ENCODE assay signal across 9 cellular contexts in genomic region chr18:51149605-51150429, GRCh38. TPM values are rescaled to one million over a fixed set of nuclear protein-coding genes. Genes with fewer than 3 reads are reported as not detected.
DNase-seq lines count a peak whose midpoint lies in the region; TF ChIP-seq lines count a peak whose summit lies in the region.
"Had no signal": no experiment of that assay in that cellular context is flagged by ENCODE, and none has a peak within 500 bp of the region (broad histone marks: within the 10 kb centered on the region; RNA-seq: fewer than 3 reads in every experiment).

No MANE protein-coding gene starts in this region.

- no peaks in the 10 kb centered on the region for H3K9me3 Mint-ChIP-seq in activated naive CD4-positive, alpha-beta T cell treated with anti-CD3 and anti-CD28 coated beads for 36 hours

- H3K27ac ChIP-seq in substantia nigra (ENCODE audit: low read depth, low read length, poor library complexity, severe bottlenecking): no peak overlapping the region

- no peak overlapping the region for H3K4me3 Mint-ChIP-seq in activated naive CD4-positive, alpha-beta T cell treated with anti-CD3 and anti-CD28 coated beads for 36 hours

- intact Hi-C loops in activated naive CD4-positive, alpha-beta T cell treated with anti-CD3 and anti-CD28 coated beads for 36 hours (cut with micrococcal nuclease): loop anchor here (5.0 kb wide), 1 partner anchor 178 kb away; no protein-coding TSS in a partner anchor

- CTCF ChIA-PET in activated naive CD4-positive, alpha-beta T cell treated with anti-CD3 and anti-CD28 coated beads for 36 hours (lab: Charles Lee): interaction anchor here (0.6 to 1.2 kb wide), 8 partner anchors 10 to 330 kb away, joined by 3 to 6 read pairs (median 3); no protein-coding TSS in a partner anchor

- DNase-seq in activated naive CD4-positive, alpha-beta T cell treated with anti-CD3 and anti-CD28 coated beads for 36 hours: peak; percentile 57
- DNase-seq in activated naive CD4-positive, alpha-beta T cell treated with anti-CD3 and anti-CD28 coated beads, Interleukin-2, amount 50 U/mL, for 16 hours: no peak
- DNase-seq in SK-N-DZ (ENCODE audit: low spot score): peak; percentile 45
- peak; percentile 69 for DNase-seq in fibroblast of mammary gland (ENCODE audit: low read depth)
- DNase-seq in stimulated activated CD4-positive, alpha-beta T cell treated with anti-CD3 and anti-CD28 coated beads, Interleukin-4, amount 100 ng/mL, for 24 hours: peak; percentile 22
- DNase-seq in medulla oblongata (ENCODE audit: extremely low spot score): no peak
- DNase-seq in substantia nigra (lab: John Stamatoyannopoulos, UW): no peak
- DNase-seq in globus pallidus (ENCODE audit: low spot score): no peak
- DNase-seq: CD4-positive, alpha-beta memory T cell had no signal

- H3K4me3 ChIP-seq in fibroblast of mammary gland (ENCODE audit: control insufficient read depth, low read depth, low read length): no peak overlapping the region

- no peaks in the 10 kb centered on the region for H3K36me3 Mint-ChIP-seq in activated naive CD4-positive, alpha-beta T cell treated with anti-CD3 and anti-CD28 coated beads for 36 hours (ENCODE audit: low read depth)
- H3K36me3 Mint-ChIP-seq: CD4-positive, alpha-beta memory T cell had no signal

- peak overlapping the region; percentile 68 for H3K27ac Mint-ChIP-seq in activated naive CD4-positive, alpha-beta T cell treated with anti-CD3 and anti-CD28 coated beads for 36 hours

- H3K4me1 Mint-ChIP-seq in activated naive CD4-positive, alpha-beta T cell treated with anti-CD3 and anti-CD28 coated beads for 36 hours (ENCODE audit: low read depth): peaks cover 46% of the 10 kb centered on the region

- no peaks in the 10 kb centered on the region for H3K27me3 Mint-ChIP-seq in activated naive CD4-positive, alpha-beta T cell treated with anti-CD3 and anti-CD28 coated beads for 36 hours (ENCODE audit: low read depth)
- H3K27me3 Mint-ChIP-seq: CD4-positive, alpha-beta memory T cell had no signal

- TF ChIP-seq CTCF in fibroblast of mammary gland (conservative IDR thresholded peaks at IDR 0.05; ENCODE audit: control insufficient read depth, insufficient read depth, low read depth, low read length): no peak

RNA-seq across cellular contexts. Expression of gene MEX3C, which starts 47.7 kb away (rescaled TPM):
- 10 to 100 TPM; 50.9 to 52.4 TPM for total RNA-seq in activated naive CD4-positive, alpha-beta T cell treated with anti-CD3 and anti-CD28 coated beads for 36 hours
- 35.4 and 47.4 TPM in 2 replicates for polyA plus RNA-seq in SK-N-DZ (2014; cell fraction: cytosol; rRNA removed)
- 18.8 and 26.5 TPM in 2 replicates for polyA plus RNA-seq in SK-N-DZ (2014; cell fraction: nucleus; rRNA removed)

Comparison
In these comparisons a context has a peak if more than half of its experiments do, and no peak if none do; other contexts are left out.
1. DNase-seq: peak in activated naive CD4-positive, alpha-beta T cell treated with anti-CD3 and anti-CD28 coated beads for 36 hours (single experiment), SK-N-DZ (single experiment), fibroblast of mammary gland (single experiment) and stimulated activated CD4-positive, alpha-beta T cell treated with anti-CD3 and anti-CD28 coated beads, Interleukin-4, amount 100 ng/mL, for 24 hours (single experiment); none in activated naive CD4-positive, alpha-beta T cell treated with anti-CD3 and anti-CD28 coated beads, Interleukin-2, amount 50 U/mL, for 16 hours (single experiment), medulla oblongata (single experiment), substantia nigra (0 of 49) and globus pallidus (single experiment).